ENCODE assay signal across 8 cellular contexts in the genomic region with DNA sequence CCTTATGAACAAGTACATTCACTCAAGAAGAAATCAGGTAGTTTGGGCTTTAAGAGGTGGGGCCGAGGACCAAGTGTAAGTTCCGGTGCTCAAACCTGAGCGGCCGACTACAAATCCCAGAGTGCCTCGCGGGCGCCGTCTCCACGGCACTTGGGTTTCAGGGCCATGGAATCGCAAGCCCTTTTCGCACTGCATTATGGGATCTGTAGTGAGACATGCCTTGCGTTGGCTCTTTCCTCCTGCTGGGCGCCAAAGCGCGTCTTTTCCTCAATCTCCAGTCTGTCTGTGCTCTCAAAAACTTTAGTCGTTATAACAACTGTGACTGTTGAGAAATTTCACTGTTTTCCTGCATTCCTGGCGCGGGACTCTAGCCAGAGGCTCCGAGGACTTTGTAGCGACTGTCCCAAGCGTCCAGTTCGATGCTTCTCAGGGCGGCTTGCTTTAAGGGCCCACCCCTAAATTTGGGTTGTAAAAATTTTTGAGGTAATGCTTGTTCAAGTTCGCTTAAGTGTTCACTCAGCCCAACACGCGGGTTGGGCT. TPM values are rescaled to one million over a fixed set of nuclear protein-coding genes. Genes with fewer than 3 reads are reported as not detected.
A peak's percentile ranks its signal among the peaks of the same experiment; 100 is the strongest.
DNase-seq lines count a peak whose midpoint lies in the region; ATAC-seq and TF ChIP-seq lines count a peak whose summit lies in the region.

No MANE protein-coding gene starts in this region.

- H3K9me2 ChIP-seq in MM.1S (replicated peaks; ENCODE audit: insufficient read depth, low read length), result no peaks in the 10 kb centered on the region

- no peaks in the 10 kb centered on the region for H3K36me3 ChIP-seq in MM.1S (replicated peaks; ENCODE audit: insufficient read depth, low read length)

- peak; percentile 8; the same call in 1 of the 2 replicates for TF ChIP-seq CTCF in MM.1S (IDR thresholded peaks at IDR 0.05; ENCODE audit: low read length)

- H3K4me3 ChIP-seq in MM.1S (ENCODE audit: low read length), result peak overlapping the region; percentile 86

- no peaks in the 10 kb centered on the region for H3K9me3 ChIP-seq in MM.1S (replicated peaks; ENCODE audit: insufficient read depth, low read length)

- H3K4me2 ChIP-seq in MM.1S (ENCODE audit: low read depth, low read length), result peak overlapping the region; percentile 83

- no peaks in the 10 kb centered on the region for H3K36me3 Mint-ChIP-seq in natural killer cell treated with Interleukin-12 subunit alpha and Interleukin-12 subunit beta and Interleukin-15 and Interleukin-18, amount 100 ng/mL, for 72 hours

- H4K20me1 ChIP-seq in MM.1S (ENCODE audit: insufficient read depth, low read length), result no peaks in the 10 kb centered on the region

- H3K4me3 Mint-ChIP-seq in natural killer cell treated with Interleukin-12 subunit alpha and Interleukin-12 subunit beta and Interleukin-15 and Interleukin-18, amount 100 ng/mL, for 72 hours, result peak overlapping the region; percentile 95

- H3K4me1 ChIP-seq in MM.1S (ENCODE audit: low read length), result peaks cover 26% of the 10 kb centered on the region; the same call in 1 of the 2 replicates

- peak; percentile 96 for DNase-seq in ELF-1 (ENCODE audit: low read depth, low spot score)
- DNase-seq in HCEC 1CT, result peak; percentile 98
- peak; percentile 98 for DNase-seq in MM.1S
- peak; percentile 95 to 97 for DNase-seq in SHP77 (lab: John Stamatoyannopoulos, UW)
- peak; percentile 98 for DNase-seq in activated effector memory CD4-positive, alpha-beta T cell treated with anti-CD3 and anti-CD28 coated beads, Interleukin-2, amount 50 U/mL, for 16 hours
- DNase-seq in fibroblast of the conjunctiva (ENCODE audit: low read depth), result peak; percentile 96
- peak; percentile 95 for DNase-seq in natural killer cell treated with Interleukin-12 subunit alpha and Interleukin-12 subunit beta and Interleukin-15 and Interleukin-18, amount 100 ng/mL, for 72 hours (ENCODE audit: low spot score)
- peak; percentile 90 to 95 (median 94) for DNase-seq in stimulated activated naive CD4-positive, alpha-beta T cell (lab: John Stamatoyannopoulos, UW)

- peak overlapping the region; percentile 80 for H2AFZ ChIP-seq in MM.1S (ENCODE audit: low read length)

- H3F3A ChIP-seq in MM.1S (ENCODE audit: insufficient read depth, low read length), result no peaks in the 10 kb centered on the region

- peak overlapping the region; percentile 84 for H3K9ac ChIP-seq in MM.1S (ENCODE audit: low read length)

- no peaks in the 10 kb centered on the region for H3K9me3 Mint-ChIP-seq in natural killer cell treated with Interleukin-12 subunit alpha and Interleukin-12 subunit beta and Interleukin-15 and Interleukin-18, amount 100 ng/mL, for 72 hours

- no peaks in the 10 kb centered on the region for H3K27me3 Mint-ChIP-seq in natural killer cell treated with Interleukin-12 subunit alpha and Interleukin-12 subunit beta and Interleukin-15 and Interleukin-18, amount 100 ng/mL, for 72 hours

- H3K4me1 Mint-ChIP-seq in natural killer cell treated with Interleukin-12 subunit alpha and Interleukin-12 subunit beta and Interleukin-15 and Interleukin-18, amount 100 ng/mL, for 72 hours (ENCODE audit: low read depth in 2 of 2), result peaks cover 33 to 46% of the 10 kb centered on the region in 2 donors

- H3K79me2 ChIP-seq in MM.1S (ENCODE audit: low read length), result peaks cover 18% of the 10 kb centered on the region

- H3K27me3 ChIP-seq in MM.1S (replicated peaks; ENCODE audit: insufficient read depth, low read length), result no peaks in the 10 kb centered on the region

- peak overlapping the region; percentile 83 to 95 for H3K27ac Mint-ChIP-seq in natural killer cell treated with Interleukin-12 subunit alpha and Interleukin-12 subunit beta and Interleukin-15 and Interleukin-18, amount 100 ng/mL, for 72 hours

- peak overlapping the region; percentile 38; the same call in 1 of the 2 replicates for H3K27ac ChIP-seq in MM.1S (ENCODE audit: low read length)

- peak; percentile 92 to 93 for ATAC-seq in natural killer cell treated with Interleukin-12 subunit alpha and Interleukin-12 subunit beta and Interleukin-15 and Interleukin-18, amount 100 ng/mL, for 72 hours

RNA-seq across cellular contexts. Expression of a gene that starts 0.4 kb away (rescaled TPM):
- 10 to 100 TPM; 62.8 to 74.9 TPM for total RNA-seq in natural killer cell treated with Interleukin-12 subunit alpha and Interleukin-12 subunit beta and Interleukin-15 and Interleukin-18, amount 100 ng/mL, for 72 hours

RNA-seq across cellular contexts. Expression of a gene that starts 3.2 kb away (rescaled TPM):
- total RNA-seq in natural killer cell treated with Interleukin-12 subunit alpha and Interleukin-12 subunit beta and Interleukin-15 and Interleukin-18, amount 100 ng/mL, for 72 hours, result 10 to 100 TPM in 1 of 2 donors, 1 to 10 TPM in 1; 4.3 to 10.0 TPM

Comparison
In these comparisons a context has a peak if more than half of its experiments do, and no peak if none do; other contexts are left out.
1. Peak in every context shown above with its lines: DNase-seq, ATAC-seq, H3K4me3 ChIP-seq and H3K27ac ChIP-seq.